1 cellular context compared by ENCODE assay signal in the genomic region with DNA sequence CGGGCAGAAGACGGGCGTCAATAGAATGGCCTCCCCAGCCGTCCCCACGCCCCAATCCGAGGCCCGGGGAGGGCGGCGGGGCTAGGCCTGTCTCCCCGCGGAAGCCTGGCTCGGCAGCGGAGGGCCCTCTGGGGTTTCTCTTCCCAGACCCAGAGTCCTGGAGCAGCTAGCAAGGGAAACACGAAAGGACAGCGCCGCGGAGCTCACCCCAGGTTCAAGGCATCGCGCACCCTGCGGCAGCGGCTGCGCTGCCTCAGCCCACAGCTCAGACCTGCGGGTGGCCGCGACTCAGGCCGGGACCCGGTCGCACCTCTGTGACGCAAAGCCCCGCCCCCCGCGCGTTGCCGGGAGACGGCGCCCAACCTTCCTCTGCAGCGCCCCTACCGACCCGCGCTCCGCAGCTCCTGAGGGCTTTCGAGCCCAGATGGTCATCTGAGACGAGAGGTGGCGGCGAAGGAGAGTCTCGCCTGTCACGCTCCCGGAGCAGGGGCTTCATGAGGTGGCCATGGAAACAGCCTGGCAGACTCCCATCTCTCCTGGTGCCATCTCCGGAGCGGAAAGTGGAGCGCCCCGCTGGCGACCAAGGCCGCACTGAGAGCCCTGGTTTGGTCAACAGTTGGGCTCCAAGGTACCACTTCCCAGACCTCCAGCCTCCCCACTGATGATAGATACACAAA.
A peak's percentile ranks its signal among the peaks of the same experiment; 100 is the strongest.
TF ChIP-seq lines count a peak whose summit lies in the region.

A gene with protein sequence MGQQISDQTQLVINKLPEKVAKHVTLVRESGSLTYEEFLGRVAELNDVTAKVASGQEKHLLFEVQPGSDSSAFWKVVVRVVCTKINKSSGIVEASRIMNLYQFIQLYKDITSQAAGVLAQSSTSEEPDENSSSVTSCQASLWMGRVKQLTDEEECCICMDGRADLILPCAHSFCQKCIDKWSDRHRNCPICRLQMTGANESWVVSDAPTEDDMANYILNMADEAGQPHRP (minus strand): TSS at position 273 of the 677 bp plus-strand sequence. CDS start 7,029 bp downstream, outside the sequence.

TF ChIP-seq in HEK293, 187 proteins besides CTCF, POLR2A, EP300 and RAD21 (continued from another document and continues in another):
- TF ChIP-seq ZNF416 (tag by site-specific recombination; IDR thresholded peaks at IDR 0.05) (no peak), ZNF529 (tag by site-specific recombination; IDR thresholded peaks at IDR 0.05; ENCODE audit: insufficient replicate concordance) (no peak), ZNF174 (tag by site-specific recombination; IDR thresholded peaks at IDR 0.05) (no peak), ZNF121 (tag by site-specific recombination; IDR thresholded peaks at IDR 0.05) (no peak), ZNF548 (tag by site-specific recombination; IDR thresholded peaks at IDR 0.05) (no peak), ZNF837 (tag by site-specific recombination; IDR thresholded peaks at IDR 0.05) (no peak), BCL11A (tag by site-specific recombination; IDR thresholded peaks at IDR 0.05; ENCODE audit: low read depth) (no peak; the same call in 1 of the 2 replicates), ZFP69B (tag by site-specific recombination; IDR thresholded peaks at IDR 0.05) (no peak), HOXA7 (CRISPR knock-in tag; IDR thresholded peaks at IDR 0.05; ENCODE audit: borderline replicate concordance) (no peak), ZNF660 (tag by site-specific recombination; IDR thresholded peaks at IDR 0.05) (peak; percentile 50; the same call in 1 of the 2 replicates), ZXDB (tag by site-specific recombination; IDR thresholded peaks at IDR 0.05) (peak; percentile 82), ZNF302 (tag by site-specific recombination; IDR thresholded peaks at IDR 0.05; ENCODE audit: low read depth) (no peak), ZNF670 (tag by site-specific recombination; IDR thresholded peaks at IDR 0.05; ENCODE audit: low read depth) (no peak), ZNF146 (tag by site-specific recombination; IDR thresholded peaks at IDR 0.05) (peak; percentile 5; the same call in 1 of the 2 replicates), ZSCAN23 (tag by site-specific recombination; IDR thresholded peaks at IDR 0.05) (no peak), ZNF664 (tag by site-specific recombination; IDR thresholded peaks at IDR 0.05) (no peak), ZNF266 (tag by site-specific recombination; IDR thresholded peaks at IDR 0.05; ENCODE audit: low read depth) (no peak), YY1 (tag by site-specific recombination; IDR thresholded peaks at IDR 0.05) (peak; percentile 62; the same call in 1 of the 2 replicates), ZFP41 (tag by site-specific recombination; IDR thresholded peaks at IDR 0.05; ENCODE audit: borderline replicate concordance) (no peak), ZNF560 (tag by site-specific recombination; IDR thresholded peaks at IDR 0.05; ENCODE audit: borderline replicate concordance) (no peak), ZNF133 (tag by site-specific recombination; IDR thresholded peaks at IDR 0.05) (no peak), ZNF350 (tag by site-specific recombination; IDR thresholded peaks at IDR 0.05) (no peak), WT1 (tag by site-specific recombination; IDR thresholded peaks at IDR 0.05) (no peak), ZNF211 (tag by site-specific recombination; IDR thresholded peaks at IDR 0.05; ENCODE audit: low read depth) (no peak), ZNF223 (tag by site-specific recombination; IDR thresholded peaks at IDR 0.05) (no peak)
- TF ChIP-seq, protein P1, sequence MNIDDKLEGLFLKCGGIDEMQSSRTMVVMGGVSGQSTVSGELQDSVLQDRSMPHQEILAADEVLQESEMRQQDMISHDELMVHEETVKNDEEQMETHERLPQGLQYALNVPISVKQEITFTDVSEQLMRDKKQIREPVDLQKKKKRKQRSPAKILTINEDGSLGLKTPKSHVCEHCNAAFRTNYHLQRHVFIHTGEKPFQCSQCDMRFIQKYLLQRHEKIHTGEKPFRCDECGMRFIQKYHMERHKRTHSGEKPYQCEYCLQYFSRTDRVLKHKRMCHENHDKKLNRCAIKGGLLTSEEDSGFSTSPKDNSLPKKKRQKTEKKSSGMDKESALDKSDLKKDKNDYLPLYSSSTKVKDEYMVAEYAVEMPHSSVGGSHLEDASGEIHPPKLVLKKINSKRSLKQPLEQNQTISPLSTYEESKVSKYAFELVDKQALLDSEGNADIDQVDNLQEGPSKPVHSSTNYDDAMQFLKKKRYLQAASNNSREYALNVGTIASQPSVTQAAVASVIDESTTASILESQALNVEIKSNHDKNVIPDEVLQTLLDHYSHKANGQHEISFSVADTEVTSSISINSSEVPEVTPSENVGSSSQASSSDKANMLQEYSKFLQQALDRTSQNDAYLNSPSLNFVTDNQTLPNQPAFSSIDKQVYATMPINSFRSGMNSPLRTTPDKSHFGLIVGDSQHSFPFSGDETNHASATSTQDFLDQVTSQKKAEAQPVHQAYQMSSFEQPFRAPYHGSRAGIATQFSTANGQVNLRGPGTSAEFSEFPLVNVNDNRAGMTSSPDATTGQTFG (tag by site-specific recombination; IDR thresholded peaks at IDR 0.05; ENCODE audit: borderline replicate concordance) = no peak
- TF ChIP-seq, protein P2, sequence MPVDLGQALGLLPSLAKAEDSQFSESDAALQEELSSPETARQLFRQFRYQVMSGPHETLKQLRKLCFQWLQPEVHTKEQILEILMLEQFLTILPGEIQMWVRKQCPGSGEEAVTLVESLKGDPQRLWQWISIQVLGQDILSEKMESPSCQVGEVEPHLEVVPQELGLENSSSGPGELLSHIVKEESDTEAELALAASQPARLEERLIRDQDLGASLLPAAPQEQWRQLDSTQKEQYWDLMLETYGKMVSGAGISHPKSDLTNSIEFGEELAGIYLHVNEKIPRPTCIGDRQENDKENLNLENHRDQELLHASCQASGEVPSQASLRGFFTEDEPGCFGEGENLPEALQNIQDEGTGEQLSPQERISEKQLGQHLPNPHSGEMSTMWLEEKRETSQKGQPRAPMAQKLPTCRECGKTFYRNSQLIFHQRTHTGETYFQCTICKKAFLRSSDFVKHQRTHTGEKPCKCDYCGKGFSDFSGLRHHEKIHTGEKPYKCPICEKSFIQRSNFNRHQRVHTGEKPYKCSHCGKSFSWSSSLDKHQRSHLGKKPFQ (tag by site-specific recombination; IDR thresholded peaks at IDR 0.05) = no peak
- TF ChIP-seq, protein P3, sequence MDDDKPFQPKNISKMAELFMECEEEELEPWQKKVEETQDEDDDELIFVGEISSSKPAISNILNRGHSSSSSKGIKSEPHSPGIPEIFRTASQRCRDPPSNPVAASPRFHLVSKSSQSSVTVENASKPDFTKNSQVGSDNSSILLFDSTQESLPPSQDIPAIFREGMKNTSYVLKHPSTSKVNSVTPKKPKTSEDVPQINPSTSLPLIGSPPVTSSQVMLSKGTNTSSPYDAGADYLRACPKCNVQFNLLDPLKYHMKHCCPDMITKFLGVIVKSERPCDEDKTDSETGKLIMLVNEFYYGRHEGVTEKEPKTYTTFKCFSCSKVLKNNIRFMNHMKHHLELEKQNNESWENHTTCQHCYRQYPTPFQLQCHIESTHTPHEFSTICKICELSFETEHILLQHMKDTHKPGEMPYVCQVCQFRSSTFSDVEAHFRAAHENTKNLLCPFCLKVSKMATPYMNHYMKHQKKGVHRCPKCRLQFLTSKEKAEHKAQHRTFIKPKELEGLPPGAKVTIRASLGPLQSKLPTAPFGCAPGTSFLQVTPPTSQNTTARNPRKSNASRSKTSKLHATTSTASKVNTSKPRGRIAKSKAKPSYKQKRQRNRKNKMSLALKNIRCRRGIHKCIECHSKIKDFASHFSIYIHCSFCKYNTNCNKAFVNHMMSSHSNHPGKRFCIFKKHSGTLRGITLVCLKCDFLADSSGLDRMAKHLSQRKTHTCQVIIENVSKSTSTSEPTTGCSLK (tag by site-specific recombination; IDR thresholded peaks at IDR 0.05) = no peak
- TF ChIP-seq, protein P4, sequence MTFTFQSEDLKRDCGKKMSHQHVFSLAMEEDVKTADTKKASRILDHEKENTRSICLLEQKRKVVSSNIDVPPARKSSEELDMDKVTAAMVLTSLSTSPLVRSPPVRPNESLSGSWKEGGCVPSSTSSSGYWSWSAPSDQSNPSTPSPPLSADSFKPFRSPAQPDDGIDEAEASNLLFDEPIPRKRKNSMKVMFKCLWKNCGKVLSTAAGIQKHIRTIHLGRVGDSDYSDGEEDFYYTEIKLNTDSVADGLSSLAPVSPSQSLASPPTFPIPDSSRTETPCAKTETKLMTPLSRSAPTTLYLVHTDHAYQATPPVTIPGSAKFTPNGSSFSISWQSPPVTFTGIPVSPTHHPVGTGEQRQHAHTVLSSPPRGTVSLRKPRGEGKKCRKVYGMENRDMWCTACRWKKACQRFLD (tag by site-specific recombination; IDR thresholded peaks at IDR 0.05) = no peak
- TF ChIP-seq, protein P5, sequence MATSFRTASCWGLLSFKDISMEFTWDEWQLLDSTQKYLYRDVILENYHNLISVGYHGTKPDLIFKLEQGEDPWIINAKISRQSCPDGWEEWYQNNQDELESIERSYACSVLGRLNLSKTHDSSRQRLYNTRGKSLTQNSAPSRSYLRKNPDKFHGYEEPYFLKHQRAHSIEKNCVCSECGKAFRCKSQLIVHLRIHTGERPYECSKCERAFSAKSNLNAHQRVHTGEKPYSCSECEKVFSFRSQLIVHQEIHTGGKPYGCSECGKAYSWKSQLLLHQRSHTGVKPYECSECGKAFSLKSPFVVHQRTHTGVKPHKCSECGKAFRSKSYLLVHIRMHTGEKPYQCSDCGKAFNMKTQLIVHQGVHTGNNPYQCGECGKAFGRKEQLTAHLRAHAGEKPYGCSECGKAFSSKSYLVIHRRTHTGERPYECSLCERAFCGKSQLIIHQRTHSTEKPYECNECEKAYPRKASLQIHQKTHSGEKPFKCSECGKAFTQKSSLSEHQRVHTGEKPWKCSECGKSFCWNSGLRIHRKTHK (tag by site-specific recombination; IDR thresholded peaks at IDR 0.05) = no peak
- TF ChIP-seq, protein P6, sequence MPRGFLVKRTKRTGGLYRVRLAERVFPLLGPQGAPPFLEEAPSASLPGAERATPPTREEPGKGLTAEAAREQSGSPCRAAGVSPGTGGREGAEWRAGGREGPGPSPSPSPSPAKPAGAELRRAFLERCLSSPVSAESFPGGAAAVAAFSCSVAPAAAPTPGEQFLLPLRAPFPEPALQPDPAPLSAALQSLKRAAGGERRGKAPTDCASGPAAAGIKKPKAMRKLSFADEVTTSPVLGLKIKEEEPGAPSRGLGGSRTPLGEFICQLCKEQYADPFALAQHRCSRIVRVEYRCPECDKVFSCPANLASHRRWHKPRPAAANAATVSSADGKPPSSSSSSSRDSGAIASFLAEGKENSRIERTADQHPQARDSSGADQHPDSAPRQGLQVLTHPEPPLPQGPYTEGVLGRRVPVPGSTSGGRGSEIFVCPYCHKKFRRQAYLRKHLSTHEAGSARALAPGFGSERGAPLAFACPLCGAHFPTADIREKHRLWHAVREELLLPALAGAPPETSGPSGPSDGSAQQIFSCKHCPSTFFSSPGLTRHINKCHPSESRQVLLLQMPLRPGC (tag by site-specific recombination; IDR thresholded peaks at IDR 0.05) = no peak
- TF ChIP-seq, protein P7, sequence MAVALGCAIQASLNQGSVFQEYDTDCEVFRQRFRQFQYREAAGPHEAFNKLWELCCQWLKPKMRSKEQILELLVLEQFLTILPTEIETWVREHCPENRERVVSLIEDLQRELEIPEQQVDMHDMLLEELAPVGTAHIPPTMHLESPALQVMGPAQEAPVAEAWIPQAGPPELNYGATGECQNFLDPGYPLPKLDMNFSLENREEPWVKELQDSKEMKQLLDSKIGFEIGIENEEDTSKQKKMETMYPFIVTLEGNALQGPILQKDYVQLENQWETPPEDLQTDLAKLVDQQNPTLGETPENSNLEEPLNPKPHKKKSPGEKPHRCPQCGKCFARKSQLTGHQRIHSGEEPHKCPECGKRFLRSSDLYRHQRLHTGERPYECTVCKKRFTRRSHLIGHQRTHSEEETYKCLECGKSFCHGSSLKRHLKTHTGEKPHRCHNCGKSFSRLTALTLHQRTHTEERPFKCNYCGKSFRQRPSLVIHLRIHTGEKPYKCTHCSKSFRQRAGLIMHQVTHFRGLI (tag by site-specific recombination; IDR thresholded peaks at IDR 0.05) = peak; percentile 97
- TF ChIP-seq, protein P8, sequence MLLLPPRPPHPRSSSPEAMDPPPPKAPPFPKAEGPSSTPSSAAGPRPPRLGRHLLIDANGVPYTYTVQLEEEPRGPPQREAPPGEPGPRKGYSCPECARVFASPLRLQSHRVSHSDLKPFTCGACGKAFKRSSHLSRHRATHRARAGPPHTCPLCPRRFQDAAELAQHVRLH (tag by site-specific recombination; IDR thresholded peaks at IDR 0.05) = 0 out of 2 replicates have a peak, but pooled peaks have one; percentile 46
- TF ChIP-seq, protein P9, sequence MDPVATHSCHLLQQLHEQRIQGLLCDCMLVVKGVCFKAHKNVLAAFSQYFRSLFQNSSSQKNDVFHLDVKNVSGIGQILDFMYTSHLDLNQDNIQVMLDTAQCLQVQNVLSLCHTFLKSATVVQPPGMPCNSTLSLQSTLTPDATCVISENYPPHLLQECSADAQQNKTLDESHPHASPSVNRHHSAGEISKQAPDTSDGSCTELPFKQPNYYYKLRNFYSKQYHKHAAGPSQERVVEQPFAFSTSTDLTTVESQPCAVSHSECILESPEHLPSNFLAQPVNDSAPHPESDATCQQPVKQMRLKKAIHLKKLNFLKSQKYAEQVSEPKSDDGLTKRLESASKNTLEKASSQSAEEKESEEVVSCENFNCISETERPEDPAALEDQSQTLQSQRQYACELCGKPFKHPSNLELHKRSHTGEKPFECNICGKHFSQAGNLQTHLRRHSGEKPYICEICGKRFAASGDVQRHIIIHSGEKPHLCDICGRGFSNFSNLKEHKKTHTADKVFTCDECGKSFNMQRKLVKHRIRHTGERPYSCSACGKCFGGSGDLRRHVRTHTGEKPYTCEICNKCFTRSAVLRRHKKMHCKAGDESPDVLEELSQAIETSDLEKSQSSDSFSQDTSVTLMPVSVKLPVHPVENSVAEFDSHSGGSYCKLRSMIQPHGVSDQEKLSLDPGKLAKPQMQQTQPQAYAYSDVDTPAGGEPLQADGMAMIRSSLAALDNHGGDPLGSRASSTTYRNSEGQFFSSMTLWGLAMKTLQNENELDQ (tag by site-specific recombination; IDR thresholded peaks at IDR 0.05; ENCODE audit: low read depth) = no peak
- TF ChIP-seq, protein P10, sequence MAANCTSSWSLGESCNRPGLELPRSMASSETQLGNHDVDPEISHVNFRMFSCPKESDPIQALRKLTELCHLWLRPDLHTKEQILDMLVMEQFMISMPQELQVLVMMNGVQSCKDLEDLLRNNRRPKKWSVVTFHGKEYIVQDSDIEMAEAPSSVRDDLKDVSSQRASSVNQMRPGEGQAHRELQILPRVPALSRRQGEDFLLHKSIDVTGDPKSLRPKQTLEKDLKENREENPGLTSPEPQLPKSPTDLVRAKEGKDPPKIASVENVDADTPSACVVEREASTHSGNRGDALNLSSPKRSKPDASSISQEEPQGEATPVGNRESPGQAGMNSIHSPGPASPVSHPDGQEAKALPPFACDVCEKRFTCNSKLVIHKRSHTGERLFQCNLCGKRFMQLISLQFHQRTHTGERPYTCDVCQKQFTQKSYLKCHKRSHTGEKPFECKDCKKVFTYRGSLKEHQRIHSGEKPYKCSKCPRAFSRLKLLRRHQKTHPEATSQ (tag by site-specific recombination; IDR thresholded peaks at IDR 0.05) = no peak
